ENCODE assay signal across 2 cellular contexts in the genomic region with DNA sequence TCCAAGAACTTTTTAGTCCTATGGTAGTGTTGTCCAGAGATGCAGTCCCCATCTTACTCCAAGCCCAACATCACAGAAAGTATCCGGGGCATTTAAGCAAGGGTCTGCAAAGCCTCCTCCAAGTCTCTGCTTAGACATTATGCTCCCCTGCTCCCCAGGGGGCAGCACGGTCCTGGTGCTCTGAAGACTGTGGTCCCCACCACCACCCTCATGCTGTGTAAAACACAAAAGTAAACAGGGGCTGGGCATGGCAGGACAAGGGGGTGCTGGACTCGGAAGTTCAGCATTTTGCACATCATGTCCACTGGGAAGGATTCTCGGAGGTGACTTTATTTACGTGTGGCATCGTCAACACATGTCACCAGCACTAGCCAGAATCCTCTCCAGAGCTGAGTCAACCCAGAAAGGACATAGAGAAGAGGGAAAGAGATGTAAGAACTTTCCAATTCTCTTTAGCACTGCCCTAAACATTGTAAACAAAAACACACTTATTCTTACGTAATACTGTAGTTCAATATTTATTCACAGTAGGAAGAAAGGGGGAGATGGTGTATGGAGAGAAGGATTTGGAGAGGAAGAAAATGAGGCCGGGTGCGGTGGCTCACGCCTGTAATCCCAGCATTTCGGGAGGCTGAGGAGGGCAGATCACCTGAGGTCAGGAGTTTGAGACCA.
A peak's percentile ranks its signal among the peaks of the same experiment; 100 is the strongest.
TF ChIP-seq lines count a peak whose summit lies in the region.

No MANE protein-coding gene starts in this region.

TF ChIP-seq in GM23338, 12 proteins besides CTCF, POLR2A, EP300 and RAD21:
- TF ChIP-seq, protein P1, sequence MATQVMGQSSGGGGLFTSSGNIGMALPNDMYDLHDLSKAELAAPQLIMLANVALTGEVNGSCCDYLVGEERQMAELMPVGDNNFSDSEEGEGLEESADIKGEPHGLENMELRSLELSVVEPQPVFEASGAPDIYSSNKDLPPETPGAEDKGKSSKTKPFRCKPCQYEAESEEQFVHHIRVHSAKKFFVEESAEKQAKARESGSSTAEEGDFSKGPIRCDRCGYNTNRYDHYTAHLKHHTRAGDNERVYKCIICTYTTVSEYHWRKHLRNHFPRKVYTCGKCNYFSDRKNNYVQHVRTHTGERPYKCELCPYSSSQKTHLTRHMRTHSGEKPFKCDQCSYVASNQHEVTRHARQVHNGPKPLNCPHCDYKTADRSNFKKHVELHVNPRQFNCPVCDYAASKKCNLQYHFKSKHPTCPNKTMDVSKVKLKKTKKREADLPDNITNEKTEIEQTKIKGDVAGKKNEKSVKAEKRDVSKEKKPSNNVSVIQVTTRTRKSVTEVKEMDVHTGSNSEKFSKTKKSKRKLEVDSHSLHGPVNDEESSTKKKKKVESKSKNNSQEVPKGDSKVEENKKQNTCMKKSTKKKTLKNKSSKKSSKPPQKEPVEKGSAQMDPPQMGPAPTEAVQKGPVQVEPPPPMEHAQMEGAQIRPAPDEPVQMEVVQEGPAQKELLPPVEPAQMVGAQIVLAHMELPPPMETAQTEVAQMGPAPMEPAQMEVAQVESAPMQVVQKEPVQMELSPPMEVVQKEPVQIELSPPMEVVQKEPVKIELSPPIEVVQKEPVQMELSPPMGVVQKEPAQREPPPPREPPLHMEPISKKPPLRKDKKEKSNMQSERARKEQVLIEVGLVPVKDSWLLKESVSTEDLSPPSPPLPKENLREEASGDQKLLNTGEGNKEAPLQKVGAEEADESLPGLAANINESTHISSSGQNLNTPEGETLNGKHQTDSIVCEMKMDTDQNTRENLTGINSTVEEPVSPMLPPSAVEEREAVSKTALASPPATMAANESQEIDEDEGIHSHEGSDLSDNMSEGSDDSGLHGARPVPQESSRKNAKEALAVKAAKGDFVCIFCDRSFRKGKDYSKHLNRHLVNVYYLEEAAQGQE (IDR thresholded peaks at IDR 0.05; ENCODE audit: unreplicated experiment) = no peak
- TF ChIP-seq STAT1 (IDR thresholded peaks at IDR 0.05; ENCODE audit: unreplicated experiment) (no peak), ZNF462 (CRISPR knock-in tag; IDR thresholded peaks at IDR 0.05) (no peak), ZNF114 (CRISPR knock-in tag; IDR thresholded peaks at IDR 0.05) (no peak), EZH2phosphoT487 (IDR thresholded peaks at IDR 0.05; ENCODE audit: unreplicated experiment) (no peak), POLR2AphosphoS5 (IDR thresholded peaks at IDR 0.05; ENCODE audit: low read depth) (no peak), NANOG (IDR thresholded peaks at IDR 0.05; ENCODE audit: borderline replicate concordance) (no peak)
- TF ChIP-seq, protein P2, sequence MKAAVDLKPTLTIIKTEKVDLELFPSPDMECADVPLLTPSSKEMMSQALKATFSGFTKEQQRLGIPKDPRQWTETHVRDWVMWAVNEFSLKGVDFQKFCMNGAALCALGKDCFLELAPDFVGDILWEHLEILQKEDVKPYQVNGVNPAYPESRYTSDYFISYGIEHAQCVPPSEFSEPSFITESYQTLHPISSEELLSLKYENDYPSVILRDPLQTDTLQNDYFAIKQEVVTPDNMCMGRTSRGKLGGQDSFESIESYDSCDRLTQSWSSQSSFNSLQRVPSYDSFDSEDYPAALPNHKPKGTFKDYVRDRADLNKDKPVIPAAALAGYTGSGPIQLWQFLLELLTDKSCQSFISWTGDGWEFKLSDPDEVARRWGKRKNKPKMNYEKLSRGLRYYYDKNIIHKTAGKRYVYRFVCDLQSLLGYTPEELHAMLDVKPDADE (IDR thresholded peaks at IDR 0.05) = no peak

TF ChIP-seq in K562, 482 proteins besides CTCF, POLR2A, EP300 and RAD21:
- TF ChIP-seq NR1H2 (CRISPR knock-in tag; IDR thresholded peaks at IDR 0.05) (no peak), NRF1 (conservative IDR thresholded peaks at IDR 0.05 in 1 of 2, IDR thresholded peaks at IDR 0.05 in 1 of 2) (no peak), CEBPG (CRISPR knock-in tag; IDR thresholded peaks at IDR 0.05) (no peak), CEBPG (tag; conservative IDR thresholded peaks at IDR 0.05 in 1 of 2, IDR thresholded peaks at IDR 0.05 in 1 of 2) (peak in 1 of 2 experiments; percentile 28; a peak in 1 of 4 replicates), CEBPB (tag; IDR thresholded peaks at IDR 0.05) (peak; percentile 68), USF1 (CRISPR knock-in tag; IDR thresholded peaks at IDR 0.05) (no peak), ZNF143 (CRISPR knock-in tag; IDR thresholded peaks at IDR 0.05) (no peak), MED1 (CRISPR knock-in tag; IDR thresholded peaks at IDR 0.05; ENCODE audit: borderline replicate concordance) (no peak)
